In genomic region chr6:90397047-90397446, GRCh38 we compare ENCODE assay signal across 2 cellular contexts.
TF ChIP-seq lines count a peak whose summit lies in the region.

No MANE protein-coding gene starts in this region.

TF ChIP-seq in SK-N-SH, 30 proteins besides CTCF, POLR2A, EP300 and RAD21 (continued from another document):
- TF ChIP-seq REST (IDR thresholded peaks at IDR 0.05; ENCODE audit: low read depth, low read length): no peak
- TF ChIP-seq GABPA (IDR thresholded peaks at IDR 0.05; ENCODE audit: low read depth): no peak
- TF ChIP-seq FOXJ3 (CRISPR knock-in tag; IDR thresholded peaks at IDR 0.05): no peak
TF ChIP-seq in SK-N-SH: peak in this region for 1.

TF ChIP-seq in SK-N-SH treated with all-trans-retinoic acid at 6 μM for 48 hours, 23 proteins besides CTCF, POLR2A, EP300 and RAD21 (continued from another document):
- TF ChIP-seq TCF4 (CRISPR knock-in tag; IDR thresholded peaks at IDR 0.05; ENCODE audit: borderline replicate concordance) (no peak), OSR1 (CRISPR knock-in tag; IDR thresholded peaks at IDR 0.05) (no peak), PATZ1 (CRISPR knock-in tag; IDR thresholded peaks at IDR 0.05; ENCODE audit: borderline replicate concordance) (no peak), BACH2 (CRISPR knock-in tag; IDR thresholded peaks at IDR 0.05; ENCODE audit: borderline replicate concordance) (no peak), ZFP3 (CRISPR knock-in tag; IDR thresholded peaks at IDR 0.05) (no peak), ESRRG (CRISPR knock-in tag; IDR thresholded peaks at IDR 0.05) (no peak), CSRNP3 (CRISPR knock-in tag; IDR thresholded peaks at IDR 0.05) (no peak)
